Comparison of ENCODE assay signal across 1 cellular context in the genomic region with DNA sequence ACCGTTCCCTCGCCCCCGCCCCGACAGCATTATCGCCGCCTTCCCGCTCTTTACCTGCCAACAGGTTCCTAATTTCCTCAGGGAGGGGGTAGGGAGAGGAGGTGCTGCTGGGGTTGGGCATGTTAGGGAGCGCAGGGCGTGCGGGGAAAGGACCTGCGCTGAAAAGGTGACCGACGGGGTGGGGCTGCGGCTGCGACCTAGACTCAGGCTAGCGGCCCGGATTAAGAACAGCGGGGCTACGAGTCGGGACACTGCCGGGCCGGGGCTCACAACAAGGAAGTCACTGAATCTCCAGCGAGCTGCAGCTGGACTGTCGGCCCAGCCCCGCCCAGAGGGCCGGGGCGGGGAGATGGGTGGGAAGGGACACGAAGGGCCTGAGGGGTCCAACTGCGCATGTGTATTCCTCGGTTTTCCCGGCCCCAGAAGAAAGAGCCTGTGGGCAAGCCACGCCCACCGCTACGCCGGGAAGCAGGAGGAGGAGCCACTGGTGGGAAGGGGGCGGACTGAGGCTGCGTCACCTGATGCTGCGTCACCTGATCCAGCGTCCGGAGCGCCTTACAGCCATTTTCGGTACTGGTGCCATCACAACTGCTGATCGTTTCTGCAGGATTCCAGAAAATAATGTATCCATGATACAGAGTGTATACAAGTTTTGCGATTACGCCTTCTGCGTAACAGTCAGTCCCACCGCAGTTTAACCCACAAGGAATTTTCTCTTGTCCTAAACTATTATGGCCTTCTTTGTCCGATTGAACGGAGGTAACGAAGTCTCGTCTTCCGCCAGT.
TF ChIP-seq lines count a peak whose summit lies in the region.

Gene SKAP2, minus strand, starts transcription at position 282 of the 785 bp plus-strand sequence. Its CDS starts 161 bp downstream, at position 121.

TF ChIP-seq in HepG2, 621 proteins besides CTCF, POLR2A, EP300 and RAD21 (continued from another document and continues in another):
- TF ChIP-seq, protein P1, sequence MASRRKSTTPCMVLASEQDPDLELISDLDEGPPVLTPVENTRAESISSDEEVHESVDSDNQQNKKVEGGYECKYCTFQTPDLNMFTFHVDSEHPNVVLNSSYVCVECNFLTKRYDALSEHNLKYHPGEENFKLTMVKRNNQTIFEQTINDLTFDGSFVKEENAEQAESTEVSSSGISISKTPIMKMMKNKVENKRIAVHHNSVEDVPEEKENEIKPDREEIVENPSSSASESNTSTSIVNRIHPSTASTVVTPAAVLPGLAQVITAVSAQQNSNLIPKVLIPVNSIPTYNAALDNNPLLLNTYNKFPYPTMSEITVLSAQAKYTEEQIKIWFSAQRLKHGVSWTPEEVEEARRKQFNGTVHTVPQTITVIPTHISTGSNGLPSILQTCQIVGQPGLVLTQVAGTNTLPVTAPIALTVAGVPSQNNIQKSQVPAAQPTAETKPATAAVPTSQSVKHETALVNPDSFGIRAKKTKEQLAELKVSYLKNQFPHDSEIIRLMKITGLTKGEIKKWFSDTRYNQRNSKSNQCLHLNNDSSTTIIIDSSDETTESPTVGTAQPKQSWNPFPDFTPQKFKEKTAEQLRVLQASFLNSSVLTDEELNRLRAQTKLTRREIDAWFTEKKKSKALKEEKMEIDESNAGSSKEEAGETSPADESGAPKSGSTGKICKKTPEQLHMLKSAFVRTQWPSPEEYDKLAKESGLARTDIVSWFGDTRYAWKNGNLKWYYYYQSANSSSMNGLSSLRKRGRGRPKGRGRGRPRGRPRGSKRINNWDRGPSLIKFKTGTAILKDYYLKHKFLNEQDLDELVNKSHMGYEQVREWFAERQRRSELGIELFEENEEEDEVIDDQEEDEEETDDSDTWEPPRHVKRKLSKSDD (CRISPR knock-in tag; IDR thresholded peaks at IDR 0.05; ENCODE audit: low read depth), result peak; percentile 68; the same call in 1 of the 2 replicates
- TF ChIP-seq, protein P2, sequence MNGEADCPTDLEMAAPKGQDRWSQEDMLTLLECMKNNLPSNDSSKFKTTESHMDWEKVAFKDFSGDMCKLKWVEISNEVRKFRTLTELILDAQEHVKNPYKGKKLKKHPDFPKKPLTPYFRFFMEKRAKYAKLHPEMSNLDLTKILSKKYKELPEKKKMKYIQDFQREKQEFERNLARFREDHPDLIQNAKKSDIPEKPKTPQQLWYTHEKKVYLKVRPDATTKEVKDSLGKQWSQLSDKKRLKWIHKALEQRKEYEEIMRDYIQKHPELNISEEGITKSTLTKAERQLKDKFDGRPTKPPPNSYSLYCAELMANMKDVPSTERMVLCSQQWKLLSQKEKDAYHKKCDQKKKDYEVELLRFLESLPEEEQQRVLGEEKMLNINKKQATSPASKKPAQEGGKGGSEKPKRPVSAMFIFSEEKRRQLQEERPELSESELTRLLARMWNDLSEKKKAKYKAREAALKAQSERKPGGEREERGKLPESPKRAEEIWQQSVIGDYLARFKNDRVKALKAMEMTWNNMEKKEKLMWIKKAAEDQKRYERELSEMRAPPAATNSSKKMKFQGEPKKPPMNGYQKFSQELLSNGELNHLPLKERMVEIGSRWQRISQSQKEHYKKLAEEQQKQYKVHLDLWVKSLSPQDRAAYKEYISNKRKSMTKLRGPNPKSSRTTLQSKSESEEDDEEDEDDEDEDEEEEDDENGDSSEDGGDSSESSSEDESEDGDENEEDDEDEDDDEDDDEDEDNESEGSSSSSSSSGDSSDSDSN (CRISPR knock-in tag; IDR thresholded peaks at IDR 0.05), result peak; percentile 89
- TF ChIP-seq ZNF160 (CRISPR knock-in tag; IDR thresholded peaks at IDR 0.05), result 0 out of 2 replicates have a peak, but pooled peaks have one; percentile 45
- TF ChIP-seq NR2F6 (IDR thresholded peaks at IDR 0.05), result no peak
- no peak for TF ChIP-seq NR2F6 (CRISPR knock-in tag; IDR thresholded peaks at IDR 0.05)
- TF ChIP-seq ZNF280D (CRISPR knock-in tag; IDR thresholded peaks at IDR 0.05), result no peak
- no peak for TF ChIP-seq ZFP82 (CRISPR knock-in tag; IDR thresholded peaks at IDR 0.05; ENCODE audit: borderline replicate concordance)
- TF ChIP-seq RELA (CRISPR knock-in tag; IDR thresholded peaks at IDR 0.05), result no peak
- TF ChIP-seq PCBP1 (IDR thresholded peaks at IDR 0.05; ENCODE audit: borderline replicate concordance, low read depth, low read length), result peak; percentile 84; the same call in 1 of the 2 replicates
- TF ChIP-seq, protein P3, sequence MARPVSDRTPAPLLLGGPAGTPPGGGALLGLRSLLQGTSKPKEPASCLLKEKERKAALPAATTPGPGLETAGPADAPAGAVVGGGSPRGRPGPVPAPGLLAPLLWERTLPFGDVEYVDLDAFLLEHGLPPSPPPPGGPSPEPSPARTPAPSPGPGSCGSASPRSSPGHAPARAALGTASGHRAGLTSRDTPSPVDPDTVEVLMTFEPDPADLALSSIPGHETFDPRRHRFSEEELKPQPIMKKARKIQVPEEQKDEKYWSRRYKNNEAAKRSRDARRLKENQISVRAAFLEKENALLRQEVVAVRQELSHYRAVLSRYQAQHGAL (CRISPR knock-in tag; IDR thresholded peaks at IDR 0.05; ENCODE audit: not compliant biosample characterization), result peak; percentile 63
- peak; percentile 78; the same call in 1 of the 2 replicates for TF ChIP-seq SP140L (CRISPR knock-in tag; IDR thresholded peaks at IDR 0.05; ENCODE audit: borderline replicate concordance)
- peak; percentile 94 for TF ChIP-seq RAD51 (IDR thresholded peaks at IDR 0.05; ENCODE audit: borderline replicate concordance)
- peak; percentile 48; the same call in 1 of the 2 replicates for TF ChIP-seq ZNF878 (CRISPR knock-in tag; IDR thresholded peaks at IDR 0.05)
- 0 out of 2 replicates have a peak, but pooled peaks have one; percentile 25 for TF ChIP-seq ZNF577 (CRISPR knock-in tag; IDR thresholded peaks at IDR 0.05; ENCODE audit: borderline replicate concordance, low read depth)
- TF ChIP-seq ZNF776 (CRISPR knock-in tag; IDR thresholded peaks at IDR 0.05), result peak; percentile 37; the same call in 1 of the 2 replicates
- no peak for TF ChIP-seq ZNF335 (CRISPR knock-in tag; IDR thresholded peaks at IDR 0.05)
- peak; percentile 60; the same call in 1 of the 2 replicates for TF ChIP-seq KDM5A (IDR thresholded peaks at IDR 0.05; ENCODE audit: borderline replicate concordance, low read length)
- TF ChIP-seq, protein P4, sequence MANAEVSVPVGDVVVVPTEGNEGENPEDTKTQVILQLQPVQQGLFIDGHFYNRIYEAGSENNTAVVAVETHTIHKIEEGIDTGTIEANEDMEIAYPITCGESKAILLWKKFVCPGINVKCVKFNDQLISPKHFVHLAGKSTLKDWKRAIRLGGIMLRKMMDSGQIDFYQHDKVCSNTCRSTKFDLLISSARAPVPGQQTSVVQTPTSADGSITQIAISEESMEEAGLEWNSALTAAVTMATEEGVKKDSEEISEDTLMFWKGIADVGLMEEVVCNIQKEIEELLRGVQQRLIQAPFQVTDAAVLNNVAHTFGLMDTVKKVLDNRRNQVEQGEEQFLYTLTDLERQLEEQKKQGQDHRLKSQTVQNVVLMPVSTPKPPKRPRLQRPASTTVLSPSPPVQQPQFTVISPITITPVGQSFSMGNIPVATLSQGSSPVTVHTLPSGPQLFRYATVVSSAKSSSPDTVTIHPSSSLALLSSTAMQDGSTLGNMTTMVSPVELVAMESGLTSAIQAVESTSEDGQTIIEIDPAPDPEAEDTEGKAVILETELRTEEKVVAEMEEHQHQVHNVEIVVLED (CRISPR knock-in tag; IDR thresholded peaks at IDR 0.05; ENCODE audit: borderline replicate concordance), result peak; percentile 81; the same call in 1 of the 2 replicates
- TF ChIP-seq TMF1 (CRISPR knock-in tag; IDR thresholded peaks at IDR 0.05; ENCODE audit: low read depth), result no peak
- TF ChIP-seq RARA (CRISPR knock-in tag; IDR thresholded peaks at IDR 0.05), result peak; percentile 28; the same call in 1 of the 2 replicates
- TF ChIP-seq NFKB2 (CRISPR knock-in tag; IDR thresholded peaks at IDR 0.05; ENCODE audit: borderline replicate concordance), result peak; percentile 67; the same call in 1 of the 2 replicates
- TF ChIP-seq CREM (IDR thresholded peaks at IDR 0.05), result peak; percentile 86
- TF ChIP-seq CREM (CRISPR knock-in tag; IDR thresholded peaks at IDR 0.05), result no peak
- TF ChIP-seq, protein P5, sequence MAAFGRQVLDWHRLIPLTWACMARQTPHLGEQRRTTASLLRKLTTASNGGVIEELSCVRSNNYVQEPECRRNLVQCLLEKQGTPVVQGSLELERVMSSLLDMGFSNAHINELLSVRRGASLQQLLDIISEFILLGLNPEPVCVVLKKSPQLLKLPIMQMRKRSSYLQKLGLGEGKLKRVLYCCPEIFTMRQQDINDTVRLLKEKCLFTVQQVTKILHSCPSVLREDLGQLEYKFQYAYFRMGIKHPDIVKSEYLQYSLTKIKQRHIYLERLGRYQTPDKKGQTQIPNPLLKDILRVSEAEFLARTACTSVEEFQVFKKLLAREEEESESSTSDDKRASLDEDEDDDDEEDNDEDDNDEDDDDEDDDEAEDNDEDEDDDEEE (CRISPR knock-in tag; IDR thresholded peaks at IDR 0.05), result 0 out of 2 replicates have a peak, but pooled peaks have one; percentile 21
- TF ChIP-seq ATAD3A (CRISPR knock-in tag; IDR thresholded peaks at IDR 0.05), result no peak
- TF ChIP-seq ZNF784 (CRISPR knock-in tag; IDR thresholded peaks at IDR 0.05; ENCODE audit: borderline replicate concordance), result peak; percentile 47; the same call in 1 of the 2 replicates
- no peak for TF ChIP-seq ZNF652 (CRISPR knock-in tag; IDR thresholded peaks at IDR 0.05; ENCODE audit: borderline replicate concordance, low read depth)
- TF ChIP-seq HNF4G (IDR thresholded peaks at IDR 0.05; ENCODE audit: borderline replicate concordance, low read depth, low read length), result no peak
- TF ChIP-seq HNF4G (CRISPR knock-in tag; IDR thresholded peaks at IDR 0.05; ENCODE audit: borderline replicate concordance, low read depth), result no peak
- no peak for TF ChIP-seq MAFG (CRISPR knock-in tag; IDR thresholded peaks at IDR 0.05)
- TF ChIP-seq THAP9 (CRISPR knock-in tag; IDR thresholded peaks at IDR 0.05; ENCODE audit: borderline replicate concordance), result peak; percentile 98
- 0 out of 2 replicates have a peak, but pooled peaks have one; percentile 73 for TF ChIP-seq KLF12 (CRISPR knock-in tag; IDR thresholded peaks at IDR 0.05; ENCODE audit: borderline replicate concordance)
- TF ChIP-seq SP1 (IDR thresholded peaks at IDR 0.05), result no peak
- TF ChIP-seq SP1 (CRISPR knock-in tag; IDR thresholded peaks at IDR 0.05), result peak; percentile 91
- peak; percentile 79; the same call in 1 of the 2 replicates for TF ChIP-seq ZNF543 (CRISPR knock-in tag; IDR thresholded peaks at IDR 0.05)
